In the genomic region with DNA sequence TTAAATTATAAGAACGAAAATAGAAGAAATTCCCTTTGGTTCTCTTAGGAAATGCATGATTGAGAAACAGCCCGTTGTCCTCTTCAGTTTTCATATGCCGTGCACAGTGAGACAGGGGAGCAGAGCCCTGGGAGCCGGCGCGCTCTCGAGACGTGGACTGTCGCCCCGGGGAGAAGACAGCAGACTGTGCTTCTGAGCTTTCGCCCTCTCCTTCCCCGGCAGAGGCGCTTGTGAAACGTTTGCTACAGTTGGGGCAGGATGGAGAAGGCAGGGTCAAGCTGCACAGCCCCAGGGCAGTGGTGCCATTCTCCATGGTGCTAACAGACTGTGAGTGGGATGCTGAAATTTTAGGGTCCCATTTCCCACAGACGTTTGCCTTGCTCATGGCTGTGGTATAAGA, we compare ENCODE assay signal across 21 cellular contexts.
DNase-seq lines count a peak whose midpoint lies in the region; ATAC-seq and TF ChIP-seq lines count a peak whose summit lies in the region.
"Had no signal": no experiment of that assay in that cellular context is flagged by ENCODE, and none has a peak within 500 bp of the region (broad histone marks: within the 10 kb centered on the region; RNA-seq: fewer than 3 reads in every experiment).

No MANE protein-coding gene starts in this region.

- H3K4me1 ChIP-seq in SJCRH30 (peaks cover 24% of the 10 kb centered on the region), aorta (ENCODE audit: control insufficient read depth in 1 of 2, insufficient read depth in 2 of 2, low read length in 2 of 2) (no peaks in the 10 kb centered on the region)
- H3K4me1 ChIP-seq: gastrocnemius medialis had no signal

- H3K9me3 Mint-ChIP-seq in activated naive CD8-positive, alpha-beta T cell treated with anti-CD3 and anti-CD28 coated beads, Interleukin-2, amount 50 U/mL, for 24 hours: no peaks in the 10 kb centered on the region
- H3K9me3 Mint-ChIP-seq: T-cell had no signal

- H3K9me3 ChIP-seq in SJCRH30 (replicated peaks) (no peaks in the 10 kb centered on the region), aorta (ENCODE audit: control insufficient read depth, low read length) (no peaks in the 10 kb centered on the region)
- H3K9me3 ChIP-seq: gastrocnemius medialis, mucosa of descending colon had no signal

- H3K36me3 ChIP-seq in SJCRH30: no peaks in the 10 kb centered on the region
- no peaks in the 10 kb centered on the region for H3K36me3 ChIP-seq in aorta (ENCODE audit: control insufficient read depth in 1 of 2, insufficient read depth in 2 of 2, low read length in 1 of 2)
- H3K36me3 ChIP-seq: gastrocnemius medialis had no signal

- no peaks in the 10 kb centered on the region for H3K4me1 Mint-ChIP-seq in activated naive CD8-positive, alpha-beta T cell treated with anti-CD3 and anti-CD28 coated beads, Interleukin-2, amount 50 U/mL, for 24 hours
- H3K4me1 Mint-ChIP-seq: CD14-positive monocyte, T-cell had no signal

- H3K36me3 Mint-ChIP-seq in activated naive CD8-positive, alpha-beta T cell treated with anti-CD3 and anti-CD28 coated beads, Interleukin-2, amount 50 U/mL, for 24 hours (ENCODE audit: low read depth): no peaks in the 10 kb centered on the region
- H3K36me3 Mint-ChIP-seq: CD14-positive monocyte, T-cell had no signal

- peak; percentile 17 for ATAC-seq in aorta (ENCODE audit: low FRiP score)
- ATAC-seq in activated naive CD8-positive, alpha-beta T cell treated with anti-CD3 and anti-CD28 coated beads, Interleukin-2, amount 50 U/mL, for 24 hours: no peak
- ATAC-seq: gastrocnemius medialis, left lobe of liver, mucosa of descending colon, T-cell had no signal

- whole genome bisulfite sequencing in aorta, 2 donors: 78 to 84% methylated on average over 15 of the region's 15 CpGs

- H3K27me3 ChIP-seq in SJCRH30 (no peaks in the 10 kb centered on the region), aorta (ENCODE audit: control insufficient read depth in 1 of 2, insufficient read depth in 2 of 2, low read length in 1 of 2) (no peaks in the 10 kb centered on the region)
- H3K27me3 ChIP-seq: gastrocnemius medialis had no signal

- H3K27ac ChIP-seq in SJCRH30 (peak overlapping the region; percentile 36; the same call in 1 of the 2 replicates), aorta (ENCODE audit: low read depth in 1 of 2, low read length in 2 of 2) (no peak overlapping the region)
- H3K27ac ChIP-seq: gastrocnemius medialis, KMS-11 had no signal

- H3K4me3 Mint-ChIP-seq in activated naive CD8-positive, alpha-beta T cell treated with anti-CD3 and anti-CD28 coated beads, Interleukin-2, amount 50 U/mL, for 24 hours: no peak overlapping the region
- H3K4me3 Mint-ChIP-seq: CD14-positive monocyte, T-cell had no signal

- peak; percentile 12 for DNase-seq in NCI-H2227 (lab: John Stamatoyannopoulos, UW; ENCODE audit: unreplicated experiment)
- DNase-seq in NCI-H2227 treated with DMSO at 0.1 percent for 48 hours (lab: John Stamatoyannopoulos, UW): no peak
- peak in 1 of 2 experiments; percentile 22 for DNase-seq in SJCRH30
- peak; percentile 16 for DNase-seq in fibroblast of villous mesenchyme (ENCODE audit: low read depth)
- no peak for DNase-seq in aorta
- no peak for DNase-seq in activated naive CD8-positive, alpha-beta T cell treated with anti-CD3 and anti-CD28 coated beads, Interleukin-2, amount 50 U/mL, for 24 hours
- DNase-seq in OCI-M2 (lab: John Stamatoyannopoulos, UW; ENCODE audit: unreplicated experiment): no peak
- DNase-seq in dedifferentiated amniotic fluid mesenchymal stem cell (ENCODE audit: extremely low spot score): no peak
- DNase-seq: 8988T; activated CD4-positive, alpha-beta T cell treated with anti-CD3 and anti-CD28 coated beads, Interleukin-2, amount 50 U/mL, for 4 hours; DMS153; gastrocnemius medialis; GOT3; mucosa of descending colon; NCI-H1092; NCI-H82; stimulated activated CD4-positive, alpha-beta T cell treated with anti-CD3 and anti-CD28 coated beads, Interleukin-12 subunit alpha, Interleukin-12 subunit beta, amount 100 ng/mL, for 4 hours; T-cell had no signal

- no peak for TF ChIP-seq CTCF in fibroblast of villous mesenchyme (IDR thresholded peaks at IDR 0.05; ENCODE audit: insufficient read depth, low read depth, low read length)

- H3K27me3 Mint-ChIP-seq in activated naive CD8-positive, alpha-beta T cell treated with anti-CD3 and anti-CD28 coated beads, Interleukin-2, amount 50 U/mL, for 24 hours: no peaks in the 10 kb centered on the region
- H3K27me3 Mint-ChIP-seq: T-cell had no signal

- H3K27ac Mint-ChIP-seq in activated naive CD8-positive, alpha-beta T cell treated with anti-CD3 and anti-CD28 coated beads, Interleukin-2, amount 50 U/mL, for 24 hours: no peak overlapping the region
- H3K27ac Mint-ChIP-seq: CD14-positive monocyte, T-cell had no signal

- H3K4me3 ChIP-seq in SJCRH30: no peak overlapping the region
- H3K4me3 ChIP-seq in fibroblast of villous mesenchyme (ENCODE audit: low read depth, low read length): no peak overlapping the region
- no peak overlapping the region for H3K4me3 ChIP-seq in aorta (ENCODE audit: low read length in 2 of 2)
- H3K4me3 ChIP-seq: gastrocnemius medialis, mucosa of descending colon had no signal

- intact Hi-C loops in aorta (cut with DNase I): no loop called here

Comparison
In these comparisons a context has a peak if more than half of its experiments do, and no peak if none do; other contexts are left out.
1. DNase-seq: peak in NCI-H2227 (single experiment) and fibroblast of villous mesenchyme (single experiment); none in NCI-H2227 treated with DMSO at 0.1 percent for 48 hours (single experiment), aorta (0 of 2), activated naive CD8-positive, alpha-beta T cell treated with anti-CD3 and anti-CD28 coated beads, Interleukin-2, amount 50 U/mL, for 24 hours (single experiment), OCI-M2 (single experiment) and dedifferentiated amniotic fluid mesenchymal stem cell (single experiment).